Comparison of ENCODE assay signal across 1 cellular context in genomic region chrX:71349867-71350266, GRCh38.
TF ChIP-seq lines count a peak whose summit lies in the region.

No MANE protein-coding gene starts in this region.

TF ChIP-seq in HepG2, 621 proteins besides CTCF, POLR2A, EP300 and RAD21:
- peak; percentile 41 for TF ChIP-seq STAG1 (CRISPR knock-in tag; IDR thresholded peaks at IDR 0.05)
